Comparison of ENCODE assay signal across 9 cellular contexts in genomic region chr14:76929927-76930326, GRCh38.
DNase-seq lines count a peak whose midpoint lies in the region; ATAC-seq, FAIRE-seq and TF ChIP-seq lines count a peak whose summit lies in the region.
"Had no signal": no experiment of that assay in that cellular context is flagged by ENCODE, and none has a peak within 500 bp of the region (broad histone marks: within the 10 kb centered on the region; RNA-seq: fewer than 3 reads in every experiment).

No MANE protein-coding gene starts in this region.

- no peaks in the 10 kb centered on the region for H3K27me3 ChIP-seq in dorsolateral prefrontal cortex

- H3K27me3 Mint-ChIP-seq in T-helper 2 cell treated with Interferon-gamma antibody and Interleukin-4, amounts not matched to agents 5 μg/mL and 100 μg/mL, for 36 hours (ENCODE audit: low read depth) = no peaks in the 10 kb centered on the region

- no peaks in the 10 kb centered on the region for H3K36me3 Mint-ChIP-seq in T-helper 2 cell treated with Interferon-gamma antibody and Interleukin-4, amounts not matched to agents 5 μg/mL and 100 μg/mL, for 36 hours (ENCODE audit: low read depth)

- no peaks in the 10 kb centered on the region for H3K9me3 Mint-ChIP-seq in T-helper 2 cell treated with Interferon-gamma antibody and Interleukin-4, amounts not matched to agents 5 μg/mL and 100 μg/mL, for 36 hours

- intact Hi-C loops in dorsolateral prefrontal cortex (cut with DNase I) = no loop called here

- no peak overlapping the region for H3K4me3 ChIP-seq in dorsolateral prefrontal cortex

- peak; percentile 97 to 98 for DNase-seq in Kasumi-1 (lab: John Stamatoyannopoulos, UW)
- peak; percentile 56 for DNase-seq in T-helper 2 cell treated with Interferon-gamma antibody and Interleukin-4, amounts not matched to agents 5 μg/mL and 100 μg/mL, for 36 hours (ENCODE audit: low spot score)
- peak in 3 of 10 donors; percentile 33 to 48 (median 46) for DNase-seq in dorsolateral prefrontal cortex
- DNase-seq in stimulated activated CD4-positive, alpha-beta T cell treated with anti-CD3 and anti-CD28 coated beads, Interleukin-15, amount 100 ng/mL, for 48 hours (ENCODE audit: low read depth in 2 of 2) = peak; percentile 28 to 45
- no peak for DNase-seq in urothelium cell line (ENCODE audit: low spot score)

- peak overlapping the region; percentile 54 for H3K4me3 Mint-ChIP-seq in T-helper 2 cell treated with Interferon-gamma antibody and Interleukin-4, amounts not matched to agents 5 μg/mL and 100 μg/mL, for 36 hours

- peak overlapping the region in 45 of 59 donors; percentile 1 to 93 (median 54) for H3K27ac ChIP-seq in dorsolateral prefrontal cortex

- H3K27ac Mint-ChIP-seq in T-helper 2 cell treated with Interferon-gamma antibody and Interleukin-4, amounts not matched to agents 5 μg/mL and 100 μg/mL, for 36 hours = peak overlapping the region; percentile 86

- TF ChIP-seq CTCF in dorsolateral prefrontal cortex (IDR thresholded peaks at IDR 0.05 in 54 of 56, conservative IDR thresholded peaks at IDR 0.05 in 2 of 56; ENCODE audit: low read depth in 1 of 56, partially characterized antibody in 56 of 56) = no peak

- ATAC-seq in GM21381 (IDR thresholded peaks at IDR 0.05; ENCODE audit: unreplicated experiment) (no peak), HG03025 (IDR thresholded peaks at IDR 0.05; ENCODE audit: low FRiP score, unreplicated experiment) (no peak), GM21360 (IDR thresholded peaks at IDR 0.05; ENCODE audit: unreplicated experiment) (no peak)

- FAIRE-seq in urothelium cell line (lab: Jason Lieb, UNC) = no peak
- FAIRE-seq: colon had no signal

- peaks cover 69% of the 10 kb centered on the region for H3K4me1 Mint-ChIP-seq in T-helper 2 cell treated with Interferon-gamma antibody and Interleukin-4, amounts not matched to agents 5 μg/mL and 100 μg/mL, for 36 hours (ENCODE audit: low read depth)
